In genomic region chr2:165795011-165795410, GRCh38 we compare ENCODE assay signal across 8 cellular contexts. TPM values are rescaled to one million over a fixed set of nuclear protein-coding genes. Genes with fewer than 3 reads are reported as not detected.
DNase-seq lines count a peak whose midpoint lies in the region; ATAC-seq, FAIRE-seq and TF ChIP-seq lines count a peak whose summit lies in the region.

No MANE protein-coding gene starts in this region.

- no peaks in the 10 kb centered on the region for H3K36me3 ChIP-seq in CD8-positive, alpha-beta memory T cell (ENCODE audit: insufficient read depth, low read length)
- no peaks in the 10 kb centered on the region for H3K36me3 ChIP-seq in GM23248 (ENCODE audit: low read depth)
- peaks cover 0 to under 1% of the 10 kb centered on the region in 2 experiments for H3K36me3 ChIP-seq in keratinocyte (ENCODE audit: control insufficient read depth in 2 of 2, extremely low read depth in 1 of 2, insufficient read depth in 2 of 2, low read length in 2 of 2)
- no peaks in the 10 kb centered on the region for H3K36me3 ChIP-seq in OCI-LY7 (ENCODE audit: insufficient read depth, low read length)

- BruUV-seq in OCI-LY7 (replicated peaks; lab: Mats Ljungman, UMichigan): no TSS peak

- no peak for ATAC-seq in T-cell (replicated peaks in 1 of 4)

- peaks cover 26 to 43% (median 27%) of the 10 kb centered on the region in 3 donors for H3K4me1 Mint-ChIP-seq in CD8-positive, alpha-beta memory T cell
- H3K4me1 Mint-ChIP-seq in T-cell: peaks cover 15 to 25% (median 19%) of the 10 kb centered on the region in 3 donors

- H3K9me2 ChIP-seq in GM23248 (ENCODE audit: insufficient read depth) (no peaks in the 10 kb centered on the region), OCI-LY7 (ENCODE audit: insufficient read depth, low read length) (no peaks in the 10 kb centered on the region)

- peaks cover 20% of the 10 kb centered on the region; the same call in 1 of the 2 replicates for H3F3A ChIP-seq in GM23248 (ENCODE audit: insufficient read depth)

- H3K9ac ChIP-seq in GM23248 (no peak overlapping the region), keratinocyte (ENCODE audit: control insufficient read depth, extremely low read depth, insufficient read depth, low read length) (peak overlapping the region; percentile 95)

- DNase-seq in CD8-positive, alpha-beta memory T cell: no peak
- DNase-seq in GM23248: peak; percentile 22
- DNase-seq in T-cell: no peak
- DNase-seq in keratinocyte (ENCODE audit: low read depth, low spot score): no peak
- DNase-seq in Ammon's horn (ENCODE audit: low spot score): no peak
- DNase-seq in stimulated activated CD4-positive, alpha-beta T cell treated with anti-CD3 and anti-CD28 coated beads, Interleukin-1b, Interleukin-23, amount 100 ng/mL, for 48 hours: no peak
- DNase-seq in OCI-LY7 (ENCODE audit: low spot score): no peak
- DNase-seq in DMS53 (lab: John Stamatoyannopoulos, UW): no peak

- peak overlapping the region; percentile 81 for H3K4me3 ChIP-seq in CD8-positive, alpha-beta memory T cell (ENCODE audit: low read length)
- H3K4me3 ChIP-seq in GM23248 (peak overlapping the region; percentile 67), keratinocyte (ENCODE audit: control insufficient read depth in 2 of 3, extremely low read depth in 1 of 3, insufficient read depth in 2 of 3, low read depth in 1 of 3, low read length in 3 of 3) (peak overlapping the region; percentile 90 to 99 (median 96)), OCI-LY7 (ENCODE audit: low read depth, low read length, poor library complexity, severe bottlenecking) (no peak overlapping the region)

- peak overlapping the region; percentile 95 to 99 (median 96) for H3K4me3 Mint-ChIP-seq in CD8-positive, alpha-beta memory T cell
- peak overlapping the region; percentile 83 to 88 (median 84) for H3K4me3 Mint-ChIP-seq in T-cell

- no peaks in the 10 kb centered on the region for H3K9me3 Mint-ChIP-seq in CD8-positive, alpha-beta memory T cell
- H3K9me3 Mint-ChIP-seq in T-cell: no peaks in the 10 kb centered on the region

- CTCF ChIA-PET in CD8-positive, alpha-beta memory T cell (lab: Charles Lee): interaction anchor here (1.4 kb wide), 1 partner anchor 79 kb away, joined by 3 read pairs; no protein-coding TSS in a partner anchor
- CTCF ChIA-PET in T-cell (lab: Charles Lee) (interaction anchor here (0.6 to 1.3 kb wide), 5 partner anchors 15 to 80 kb away, joined by 3 to 11 read pairs (median 3); no protein-coding TSS in a partner anchor), OCI-LY7 (lab: Charles Lee; ENCODE audit: unreplicated experiment) (no interaction called here)

- WGBS in GM23248 (ENCODE audit: low coverage in 1 of 2, low lambda C conversion rate in 2 of 2, missing lambda C conversion rate in 2 of 2), 2 experiments: 74 to 81% methylated on average over 2 of the region's 2 CpGs

- no peaks in the 10 kb centered on the region for H3K9me3 ChIP-seq in CD8-positive, alpha-beta memory T cell (ENCODE audit: low read length)
- no peaks in the 10 kb centered on the region for H3K9me3 ChIP-seq in GM23248 (ENCODE audit: low read depth)
- H3K9me3 ChIP-seq in keratinocyte (ENCODE audit: control insufficient read depth, low read depth, low read length): no peaks in the 10 kb centered on the region
- H3K9me3 ChIP-seq in OCI-LY7 (ENCODE audit: low read length): no peaks in the 10 kb centered on the region

- H3K4me2 ChIP-seq in GM23248 (ENCODE audit: unreplicated experiment) (peak overlapping the region; percentile 81), keratinocyte (ENCODE audit: control insufficient read depth, extremely low read depth, insufficient read depth, low read depth, low read length) (peak overlapping the region; percentile 99), OCI-LY7 (ENCODE audit: low read length) (no peak overlapping the region)

- in situ Hi-C loops in GM23248 (cut with MboI): no loop called here

- H3K36me3 Mint-ChIP-seq in CD8-positive, alpha-beta memory T cell: peaks cover 0 to 6% (median 6%) of the 10 kb centered on the region in 3 donors
- peaks cover 5% of the 10 kb centered on the region for H3K36me3 Mint-ChIP-seq in T-cell

- TF ChIP-seq CTCF in keratinocyte (optimal IDR thresholded peaks at IDR 0.05 in 1 of 3, IDR thresholded peaks at IDR 0.05 in 1 of 3, conservative IDR thresholded peaks at IDR 0.05 in 1 of 3; ENCODE audit: extremely low read depth in 1 of 3, insufficient read depth in 2 of 3, low read length in 3 of 3) (no peak), OCI-LY7 (conservative IDR thresholded peaks at IDR 0.05; ENCODE audit: low read length) (no peak)

- no peak overlapping the region for H3K27ac ChIP-seq in CD8-positive, alpha-beta memory T cell (ENCODE audit: low read depth, low read length)
- H3K27ac ChIP-seq in GM23248: no peak overlapping the region
- H3K27ac ChIP-seq in keratinocyte (ENCODE audit: control insufficient read depth, insufficient read depth, low read length): peak overlapping the region; percentile 97
- H3K27ac ChIP-seq in OCI-LY7 (ENCODE audit: low read depth, low read length, poor library complexity, severe bottlenecking): no peak overlapping the region

- peak overlapping the region; percentile 88 to 99 (median 96) for H3K27ac Mint-ChIP-seq in CD8-positive, alpha-beta memory T cell
- peak overlapping the region; percentile 84 for H3K27ac Mint-ChIP-seq in T-cell

- FAIRE-seq in keratinocyte (lab: Jason Lieb, UNC): no peak

- H3K27me3 Mint-ChIP-seq in CD8-positive, alpha-beta memory T cell: peaks cover 3 to 8% of the 10 kb centered on the region in 2 donors
- peaks cover 24 to 35% of the 10 kb centered on the region in 2 donors for H3K27me3 Mint-ChIP-seq in T-cell

- H3K9me1 ChIP-seq in keratinocyte (ENCODE audit: control insufficient read depth, extremely low read depth, insufficient read depth, low read length): no peaks in the 10 kb centered on the region

- no peaks in the 10 kb centered on the region for H4K20me1 ChIP-seq in GM23248 (ENCODE audit: insufficient read depth)
- H4K20me1 ChIP-seq in keratinocyte (ENCODE audit: control insufficient read depth, extremely low read depth, insufficient read depth, low read length): no peaks in the 10 kb centered on the region
- H4K20me1 ChIP-seq in OCI-LY7 (ENCODE audit: insufficient read depth, low read length): no peaks in the 10 kb centered on the region

- H3K79me2 ChIP-seq in GM23248 (ENCODE audit: insufficient read depth) (no peaks in the 10 kb centered on the region), keratinocyte (ENCODE audit: control insufficient read depth, insufficient read depth, low read length) (peaks cover 37% of the 10 kb centered on the region), OCI-LY7 (ENCODE audit: insufficient read depth, low read depth, low read length) (no peaks in the 10 kb centered on the region)

- dilution Hi-C loops in keratinocyte (cut with MboI; ENCODE audit: extremely low pct_ligation_motif_present, low sequenced_read_pairs): no loop called here

- H2AFZ ChIP-seq in GM23248 (peak overlapping the region; percentile 80), keratinocyte (ENCODE audit: control insufficient read depth, low read length) (peak overlapping the region; percentile 96), OCI-LY7 (ENCODE audit: low read length) (no peak overlapping the region)

- H3K27me3 ChIP-seq in CD8-positive, alpha-beta memory T cell (ENCODE audit: insufficient read depth, low read length, poor library complexity, severe bottlenecking): no peaks in the 10 kb centered on the region
- no peaks in the 10 kb centered on the region for H3K27me3 ChIP-seq in GM23248 (replicated peaks; ENCODE audit: insufficient read depth)
- H3K27me3 ChIP-seq in keratinocyte (ENCODE audit: control insufficient read depth, extremely low read depth, insufficient read depth, low read length): no peaks in the 10 kb centered on the region

- peaks cover 4% of the 10 kb centered on the region for H3K4me1 ChIP-seq in CD8-positive, alpha-beta memory T cell (ENCODE audit: insufficient read depth, low read length)
- H3K4me1 ChIP-seq in GM23248 (ENCODE audit: insufficient read depth) (peaks cover 25% of the 10 kb centered on the region), keratinocyte (ENCODE audit: control insufficient read depth, extremely low read depth, insufficient read depth, low read length) (peaks cover 11% of the 10 kb centered on the region), OCI-LY7 (ENCODE audit: insufficient read depth, low read length, poor library complexity, severe bottlenecking) (no peaks in the 10 kb centered on the region)

- POLR2A ChIA-PET in CD8-positive, alpha-beta memory T cell (lab: Charles Lee): interaction anchor here (0.6 to 1.0 kb wide), 3 partner anchors 11 to 158 kb away, joined by 3 to 5 read pairs (median 3); partner anchors contain the start of gene TTC21B
- POLR2A ChIA-PET in T-cell (lab: Charles Lee): no interaction called here
- POLR2A ChIA-PET in OCI-LY7 (lab: Charles Lee): interaction anchor here (0.9 to 1.2 kb wide), 3 partner anchors 26 to 145 kb away, joined by 3 to 4 read pairs (median 3); no protein-coding TSS in a partner anchor

- intact Hi-C loops in OCI-LY7 (cut with micrococcal nuclease; ENCODE audit: unreplicated experiment): no loop called here

RNA-seq across cellular contexts. Expression of gene GALNT3, which starts 1.0 kb away (rescaled TPM):
- total RNA-seq in CD8-positive, alpha-beta memory T cell: 1 to 10 TPM; 3.0 to 3.2 TPM
- 2.2 TPM for polyA plus RNA-seq in CD8-positive, alpha-beta memory T cell
- total RNA-seq in GM23248 (2014; rRNA removed; shearing (Covaris generic)): 1.1 TPM in 1 of 2 replicates, not detected in the other
- 0.30 and 0.40 TPM in 2 replicates for polyA plus RNA-seq in GM23248 (2016; fragmentation: Nextera tagmentation; extraction: Ambion mirVana)
- 1 to 10 TPM; 2.8 to 9.7 (median 5.5) TPM for total RNA-seq in T-cell
- 23.9 to 70.3 TPM (median 34.4 TPM) in 3 replicates for polyA plus RNA-seq in keratinocyte
- polyA plus RNA-seq in keratinocyte (2011; ENCODE audit: low read depth): 53.5 TPM
- 14.9 and 39.5 TPM in 2 replicates for polyA plus RNA-seq in keratinocyte (2011; cell fraction: cytosol; rRNA removed)
- 40.5 and 68.6 TPM in 2 replicates for polyA plus RNA-seq in keratinocyte (2011; cell fraction: nucleus; rRNA removed)
- polyA plus RNA-seq in keratinocyte (2012; ENCODE audit: low replicate concordance): 43.8 and 51.9 TPM in 2 replicates
- polyA minus RNA-seq in keratinocyte: 15.2 to 71.4 TPM (median 24.6 TPM) in 3 replicates
- polyA minus RNA-seq in keratinocyte (2011; cell fraction: cytosol; rRNA and poly(A)+ RNA removed): 78.8 TPM
- 78.8 and 86.1 TPM in 2 replicates for polyA minus RNA-seq in keratinocyte (2011; cell fraction: nucleus; rRNA and poly(A)+ RNA removed)
- 0.44 TPM in 1 of 2 replicates, not detected in the other for total RNA-seq in OCI-LY7 (2014; rRNA removed; shearing (Covaris generic))
- total RNA-seq in OCI-LY7 (2022): 2.6 and 3.6 TPM in 2 replicates

Comparison
In these comparisons a context has a peak if more than half of its experiments do, and no peak if none do; other contexts are left out.
1. POLR2A ChIA-PET loops: an anchor here in CD8-positive, alpha-beta memory T cell (0.6 to 1.0 kb wide) and OCI-LY7 (0.9 to 1.2 kb wide); none called in T-cell.